In genomic region chr1:161013591-161014513, GRCh38 we compare ENCODE assay signal across 9 cellular contexts. TPM values are rescaled to one million over a fixed set of nuclear protein-coding genes. Genes with fewer than 3 reads are reported as not detected.
A peak's percentile ranks its signal among the peaks of the same experiment; 100 is the strongest.
DNase-seq lines count a peak whose midpoint lies in the region; ATAC-seq and TF ChIP-seq lines count a peak whose summit lies in the region.
"Had no signal": no experiment of that assay in that cellular context is flagged by ENCODE, and none has a peak within 500 bp of the region (broad histone marks: within the 10 kb centered on the region; RNA-seq: fewer than 3 reads in every experiment).

No MANE protein-coding gene starts in this region.

- H3K36me3 ChIP-seq in RWPE2 (ENCODE audit: low read depth): peaks cover 40% of the 10 kb centered on the region

- H3K27ac ChIP-seq in RWPE2 (ENCODE audit: poor library complexity, severe bottlenecking): peak overlapping the region; percentile 89
- H3K27ac ChIP-seq: 22Rv1 had no signal

- H3K27me3 ChIP-seq in RWPE2 (ENCODE audit: insufficient read depth, poor library complexity, severe bottlenecking): no peaks in the 10 kb centered on the region

- intact Hi-C loops in left cardiac atrium (cut with DNase I): no loop called here

- ATAC-seq in HG03196 (IDR thresholded peaks at IDR 0.05; ENCODE audit: unreplicated experiment): peak; percentile 91
- ATAC-seq in RWPE2 (ENCODE audit: low read depth): peak; percentile 92
- peak; percentile 94 to 97 for ATAC-seq in left cardiac atrium

- peaks cover 47% of the 10 kb centered on the region for H3K4me1 ChIP-seq in RWPE2 (ENCODE audit: insufficient read depth, poor library complexity, severe bottlenecking)

- no peak for TF ChIP-seq CTCF in RWPE2 (IDR thresholded peaks at IDR 0.05; ENCODE audit: poor library complexity, severe bottlenecking)

- H3K9me3 ChIP-seq in RWPE2 (ENCODE audit: severe bottlenecking): no peaks in the 10 kb centered on the region

- H3K4me3 ChIP-seq in RWPE2 (ENCODE audit: severe bottlenecking): no peak overlapping the region

- peak; percentile 19 for DNase-seq in DMS53 (lab: John Stamatoyannopoulos, UW)
- DNase-seq in DMS53 treated with DMSO at 0.1 percent for 48 hours (lab: John Stamatoyannopoulos, UW; ENCODE audit: unreplicated experiment): no peak
- DNase-seq in RWPE2 (ENCODE audit: low spot score): peak; percentile 95
- DNase-seq in activated naive CD4-positive, alpha-beta T cell treated with anti-CD3 and anti-CD28 coated beads, Interleukin-2, amount 50 U/mL, for 16 hours: peak; percentile 37
- DNase-seq in left cardiac atrium: peak; percentile 91
- peak; percentile 84 for DNase-seq in renal cortical epithelial cell (ENCODE audit: low read depth)
- no peak for DNase-seq in NCI-H526 (lab: John Stamatoyannopoulos, UW)

RNA-seq across cellular contexts. Expression of gene F11R, which starts 7.1 kb away (rescaled TPM):
- total RNA-seq in left cardiac atrium: 10 to 100 TPM; 16.4 to 18.0 TPM
- 145 and 248 TPM in 2 replicates for total RNA-seq in renal cortical epithelial cell

RNA-seq across cellular contexts. Expression of gene TSTD1, which starts 24.9 kb away (rescaled TPM):
- total RNA-seq in left cardiac atrium (10 to 100 TPM; 21.6 to 23.5 TPM), renal cortical epithelial cell (45.1 and 106 TPM in 2 replicates)

RNA-seq across cellular contexts. Expression of gene USF1, which starts 31.9 kb away (rescaled TPM):
- total RNA-seq in left cardiac atrium (10 to 100 TPM; 33.7 to 34.4 TPM), renal cortical epithelial cell (61.1 and 80.9 TPM in 2 replicates)

RNA-seq across cellular contexts. Expression of gene ARHGAP30, which starts 55.8 kb away (rescaled TPM):
- 10 to 100 TPM in 1 of 2 donors, 1 to 10 TPM in 1; 7.4 to 10.0 TPM for total RNA-seq in left cardiac atrium
- 0.17 TPM in 1 of 2 replicates, not detected in the other for total RNA-seq in renal cortical epithelial cell

RNA-seq across cellular contexts. Expression of gene ITLN2, which starts 59.2 kb away (rescaled TPM):
- total RNA-seq in left cardiac atrium (under 1 TPM; 0.21 to 0.97 TPM), renal cortical epithelial cell (not detected in 2 replicates)

Comparison
In these comparisons a context has a peak if more than half of its experiments do, and no peak if none do; other contexts are left out.
1. DNase-seq: peak in DMS53 (single experiment), RWPE2 (single experiment), activated naive CD4-positive, alpha-beta T cell treated with anti-CD3 and anti-CD28 coated beads, Interleukin-2, amount 50 U/mL, for 16 hours (single experiment), left cardiac atrium (single experiment) and renal cortical epithelial cell (single experiment); none in DMS53 treated with DMSO at 0.1 percent for 48 hours (single experiment) and NCI-H526 (0 of 2).
2. Peak in every context shown above with its lines, with median percentiles within 50 percentile points of each other: ATAC-seq.